In genomic region chr11:414333-414857, GRCh38 we compare ENCODE assay signal across 1 cellular context.
TF ChIP-seq lines count a peak whose summit lies in the region.

No MANE protein-coding gene starts in this region.

TF ChIP-seq in HepG2, 621 proteins besides CTCF, POLR2A, EP300 and RAD21:
- TF ChIP-seq, protein P1, sequence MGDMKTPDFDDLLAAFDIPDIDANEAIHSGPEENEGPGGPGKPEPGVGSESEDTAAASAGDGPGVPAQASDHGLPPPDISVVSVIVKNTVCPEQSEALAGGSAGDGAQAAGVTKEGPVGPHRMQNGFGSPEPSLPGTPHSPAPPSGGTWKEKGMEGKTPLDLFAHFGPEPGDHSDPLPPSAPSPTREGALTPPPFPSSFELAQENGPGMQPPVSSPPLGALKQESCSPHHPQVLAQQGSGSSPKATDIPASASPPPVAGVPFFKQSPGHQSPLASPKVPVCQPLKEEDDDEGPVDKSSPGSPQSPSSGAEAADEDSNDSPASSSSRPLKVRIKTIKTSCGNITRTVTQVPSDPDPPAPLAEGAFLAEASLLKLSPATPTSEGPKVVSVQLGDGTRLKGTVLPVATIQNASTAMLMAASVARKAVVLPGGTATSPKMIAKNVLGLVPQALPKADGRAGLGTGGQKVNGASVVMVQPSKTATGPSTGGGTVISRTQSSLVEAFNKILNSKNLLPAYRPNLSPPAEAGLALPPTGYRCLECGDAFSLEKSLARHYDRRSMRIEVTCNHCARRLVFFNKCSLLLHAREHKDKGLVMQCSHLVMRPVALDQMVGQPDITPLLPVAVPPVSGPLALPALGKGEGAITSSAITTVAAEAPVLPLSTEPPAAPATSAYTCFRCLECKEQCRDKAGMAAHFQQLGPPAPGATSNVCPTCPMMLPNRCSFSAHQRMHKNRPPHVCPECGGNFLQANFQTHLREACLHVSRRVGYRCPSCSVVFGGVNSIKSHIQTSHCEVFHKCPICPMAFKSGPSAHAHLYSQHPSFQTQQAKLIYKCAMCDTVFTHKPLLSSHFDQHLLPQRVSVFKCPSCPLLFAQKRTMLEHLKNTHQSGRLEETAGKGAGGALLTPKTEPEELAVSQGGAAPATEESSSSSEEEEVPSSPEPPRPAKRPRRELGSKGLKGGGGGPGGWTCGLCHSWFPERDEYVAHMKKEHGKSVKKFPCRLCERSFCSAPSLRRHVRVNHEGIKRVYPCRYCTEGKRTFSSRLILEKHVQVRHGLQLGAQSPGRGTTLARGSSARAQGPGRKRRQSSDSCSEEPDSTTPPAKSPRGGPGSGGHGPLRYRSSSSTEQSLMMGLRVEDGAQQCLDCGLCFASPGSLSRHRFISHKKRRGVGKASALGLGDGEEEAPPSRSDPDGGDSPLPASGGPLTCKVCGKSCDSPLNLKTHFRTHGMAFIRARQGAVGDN (CRISPR knock-in tag; IDR thresholded peaks at IDR 0.05), result peak; percentile 29; the same call in 1 of the 2 replicates
- TF ChIP-seq ZNF205 (CRISPR knock-in tag; IDR thresholded peaks at IDR 0.05), result no peak
TF ChIP-seq in HepG2: peak in this region for 1.
